In genomic region chr6:152637422-152638047, GRCh38 we compare ENCODE assay signal across 1 cellular context.
TF ChIP-seq lines count a peak whose summit lies in the region.

No MANE protein-coding gene starts in this region.

TF ChIP-seq in A549, 52 proteins besides CTCF, POLR2A, EP300 and RAD21 (continued from another document):
- no peak for TF ChIP-seq REST (IDR thresholded peaks at IDR 0.05)
